9 cellular contexts compared by ENCODE assay signal in the genomic region with DNA sequence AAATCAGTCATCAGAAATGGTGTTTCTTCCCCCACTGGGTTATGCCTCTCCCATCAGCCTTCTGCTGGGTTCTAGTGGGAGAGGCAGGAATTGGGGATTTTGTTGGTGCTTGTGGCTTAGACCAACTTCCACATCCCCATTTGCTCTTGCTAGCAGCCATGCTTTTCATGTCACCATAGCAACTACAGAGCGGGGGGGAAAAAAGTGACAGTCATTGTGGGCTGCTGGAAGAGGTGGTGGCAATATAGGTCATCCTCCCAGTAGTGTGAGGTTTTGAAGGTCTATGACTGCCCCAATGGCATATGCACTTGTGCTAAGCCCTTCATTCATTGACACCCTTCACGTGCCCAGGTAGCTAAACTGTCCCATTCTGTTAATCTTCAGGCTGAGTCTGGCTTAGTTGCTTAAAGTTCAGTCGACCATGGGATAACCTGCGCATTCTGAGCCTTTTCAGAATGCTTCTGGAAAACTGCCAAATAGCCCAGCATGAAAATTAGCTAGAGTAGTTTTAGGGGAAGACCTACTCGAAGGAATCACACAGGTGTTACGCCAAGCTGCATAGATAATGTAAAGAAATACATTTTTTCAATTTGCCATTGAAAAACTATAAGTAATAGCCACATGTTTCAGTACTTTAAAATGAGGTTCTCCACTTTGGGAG. TPM values are rescaled to one million over a fixed set of nuclear protein-coding genes. Genes with fewer than 3 reads are reported as not detected.
A peak's percentile ranks its signal among the peaks of the same experiment; 100 is the strongest.
DNase-seq lines count a peak whose midpoint lies in the region; ATAC-seq and TF ChIP-seq lines count a peak whose summit lies in the region.
"Had no signal": no experiment of that assay in that cellular context is flagged by ENCODE, and none has a peak within 500 bp of the region (broad histone marks: within the 10 kb centered on the region; RNA-seq: fewer than 3 reads in every experiment).

No MANE protein-coding gene starts in this region.

- peak; percentile 40 for ATAC-seq in GM18868 (IDR thresholded peaks at IDR 0.05; ENCODE audit: unreplicated experiment)
- ATAC-seq in HG03280 (IDR thresholded peaks at IDR 0.05; ENCODE audit: unreplicated experiment), result peak; percentile 39
- peak; percentile 61 for ATAC-seq in T-helper 17 cell
- ATAC-seq in GM21619 (IDR thresholded peaks at IDR 0.05; ENCODE audit: unreplicated experiment), result no peak

- no peaks in the 10 kb centered on the region for H3K36me3 Mint-ChIP-seq in T-helper 17 cell (ENCODE audit: low read depth)
- no peaks in the 10 kb centered on the region for H3K36me3 Mint-ChIP-seq in neural progenitor cell
- H3K36me3 Mint-ChIP-seq in T-helper 2 cell treated with Interferon-gamma antibody and Interleukin-4, amounts not matched to agents 5 μg/mL and 100 μg/mL, for 36 hours (ENCODE audit: low read depth), result peaks cover 4% of the 10 kb centered on the region

- H3K4me1 Mint-ChIP-seq in T-helper 17 cell, result peaks cover 2% of the 10 kb centered on the region
- peaks cover 51% of the 10 kb centered on the region for H3K4me1 Mint-ChIP-seq in neural progenitor cell
- H3K4me1 Mint-ChIP-seq in T-helper 2 cell treated with Interferon-gamma antibody and Interleukin-4, amounts not matched to agents 5 μg/mL and 100 μg/mL, for 36 hours (ENCODE audit: low read depth), result peaks cover 3% of the 10 kb centered on the region

- H3K27ac Mint-ChIP-seq in T-helper 17 cell (no peak overlapping the region), neural progenitor cell (no peak overlapping the region)
- H3K27ac Mint-ChIP-seq in T-helper 2 cell treated with Interferon-gamma antibody and Interleukin-4, amounts not matched to agents 5 μg/mL and 100 μg/mL, for 36 hours, result no peak overlapping the region
- H3K27ac Mint-ChIP-seq: endodermal cell had no signal

- H3K36me3 ChIP-seq in neural progenitor cell, result no peaks in the 10 kb centered on the region

- no peak overlapping the region for H3K9ac ChIP-seq in neural progenitor cell

- no peak for DNase-seq in T-helper 17 cell
- peak; percentile 20 for DNase-seq in neural progenitor cell (ENCODE audit: low spot score)
- DNase-seq in T-helper 2 cell treated with Interferon-gamma antibody and Interleukin-4, amounts not matched to agents 5 μg/mL and 100 μg/mL, for 36 hours (ENCODE audit: low spot score), result no peak
- DNase-seq in medulla oblongata (ENCODE audit: extremely low spot score), result no peak
- DNase-seq: endodermal cell, SW 1271 had no signal

- H3F3A ChIP-seq in neural progenitor cell (ENCODE audit: low read depth), result peaks cover 46% of the 10 kb centered on the region

- no peak overlapping the region for H3K27ac ChIP-seq in neural progenitor cell

- H4K20me1 ChIP-seq in neural progenitor cell (ENCODE audit: low read depth), result peaks cover 25% of the 10 kb centered on the region

- no peak overlapping the region for H3K4me2 ChIP-seq in neural progenitor cell

- no peaks in the 10 kb centered on the region for H3K79me2 ChIP-seq in neural progenitor cell (ENCODE audit: low read depth)

- no peak overlapping the region for H2AFZ ChIP-seq in neural progenitor cell (replicated peaks)

- H3K9me3 Mint-ChIP-seq in neural progenitor cell, result no peaks in the 10 kb centered on the region
- H3K9me3 Mint-ChIP-seq in T-helper 2 cell treated with Interferon-gamma antibody and Interleukin-4, amounts not matched to agents 5 μg/mL and 100 μg/mL, for 36 hours, result no peaks in the 10 kb centered on the region
- H3K9me3 Mint-ChIP-seq: endodermal cell had no signal

- H3K4me3 Mint-ChIP-seq in T-helper 17 cell, result no peak overlapping the region
- H3K4me3 Mint-ChIP-seq in neural progenitor cell, result no peak overlapping the region
- no peak overlapping the region for H3K4me3 Mint-ChIP-seq in T-helper 2 cell treated with Interferon-gamma antibody and Interleukin-4, amounts not matched to agents 5 μg/mL and 100 μg/mL, for 36 hours
- H3K4me3 Mint-ChIP-seq: endodermal cell had no signal

- H3K27me3 ChIP-seq in neural progenitor cell, result no peaks in the 10 kb centered on the region

- H3K9me3 ChIP-seq in T-helper 17 cell (ENCODE audit: control insufficient read depth, low read length, poor library complexity, severe bottlenecking) (no peaks in the 10 kb centered on the region), neural progenitor cell (ENCODE audit: low read depth) (no peaks in the 10 kb centered on the region)

- H3K27me3 Mint-ChIP-seq in T-helper 17 cell (no peaks in the 10 kb centered on the region), neural progenitor cell (ENCODE audit: insufficient read depth, low read depth) (no peaks in the 10 kb centered on the region)
- no peaks in the 10 kb centered on the region for H3K27me3 Mint-ChIP-seq in T-helper 2 cell treated with Interferon-gamma antibody and Interleukin-4, amounts not matched to agents 5 μg/mL and 100 μg/mL, for 36 hours (ENCODE audit: low read depth)

- no peak for TF ChIP-seq CTCF in neural progenitor cell (IDR thresholded peaks at IDR 0.05)

- peaks cover 58% of the 10 kb centered on the region for H3K4me1 ChIP-seq in neural progenitor cell

- H3K4me3 ChIP-seq in neural progenitor cell, result no peak overlapping the region

RNA-seq across cellular contexts. Expression of gene ZNF326, which starts 53.7 kb away (rescaled TPM):
- total RNA-seq in T-helper 17 cell, result 10 to 100 TPM; 35.5 to 46.2 TPM
- 33.9 and 45.0 TPM in 2 replicates for total RNA-seq in neural progenitor cell (ENCODE audit: low replicate concordance)
